ENCODE assay signal across 27 cellular contexts in the genomic region with DNA sequence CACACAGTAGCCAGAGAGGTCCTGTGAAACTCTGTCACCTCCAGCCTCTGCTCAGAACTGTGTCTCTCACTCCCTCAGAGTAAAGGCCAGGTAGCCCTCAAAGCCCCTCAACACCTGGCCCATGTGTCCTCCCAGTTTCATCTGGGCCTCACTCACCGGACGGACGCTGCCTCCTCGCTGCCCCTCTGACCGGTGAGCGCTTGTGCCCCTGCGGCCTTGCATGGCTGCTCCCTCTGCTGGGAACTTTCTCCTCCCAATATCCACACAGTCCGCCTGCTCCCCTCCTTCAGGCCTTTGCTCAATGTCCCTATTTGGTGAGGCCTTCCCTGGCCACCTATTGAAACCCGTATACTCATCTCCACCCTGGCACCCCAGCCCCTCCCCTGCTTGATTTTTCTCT. TPM values are rescaled to one million over a fixed set of nuclear protein-coding genes. Genes with fewer than 3 reads are reported as not detected.
"Had no signal": no experiment of that assay in that cellular context is flagged by ENCODE, and none has a peak within 500 bp of the region (broad histone marks: within the 10 kb centered on the region; RNA-seq: fewer than 3 reads in every experiment).

No MANE protein-coding gene starts in this region.

- H3K9ac ChIP-seq: SK-N-SH had no signal

- H3K4me1 ChIP-seq: ascending aorta had no signal

- H3K4me3 Mint-ChIP-seq: activated T-helper 1 cell treated with anti-CD3 and anti-CD28 coated beads, Interleukin-12 subunit alpha, Interleukin-12 subunit beta, Interleukin-2, Interleukin-4 antibody, amounts not matched to agents 30 ng/mL and 10 ng/mL and 1 ng/mL, durations not matched to agents 14 hours and 24 hours and 36 hours; dendritic cell treated with granulocyte-macrophage colony-stimulating factor and Interleukin-4, amounts not matched to agents 40 ng/mL and 50 ng/mL, for 4 days; stimulated activated naive B cell treated with anti-CD40 and anti-IgM and Interleukin-4, amounts not matched to agents 10 μg/mL and 1 μg/mL and 100 μg/mL, for 72 hours had no signal

- H3K9me3 Mint-ChIP-seq: activated CD4-positive, alpha-beta T cell treated with anti-CD3 and anti-CD28 coated beads, Interleukin-2, amount 10 ng/mL, durations not matched to agents 7 days and 5 days; activated naive CD4-positive, alpha-beta T cell treated with anti-CD3 and anti-CD28 coated beads, Interleukin-2, amount 50 U/mL, for 24 hours; activated T-helper 1 cell treated with anti-CD3 and anti-CD28 coated beads, Interleukin-12 subunit alpha, Interleukin-12 subunit beta, Interleukin-2, Interleukin-4 antibody, amounts not matched to agents 30 ng/mL and 10 ng/mL and 1 ng/mL, durations not matched to agents 14 hours and 24 hours and 36 hours; dendritic cell treated with granulocyte-macrophage colony-stimulating factor and Interleukin-4, amounts not matched to agents 40 ng/mL and 50 ng/mL, for 4 days; naive thymus-derived CD4-positive, alpha-beta T cell; stimulated activated naive B cell treated with anti-CD40 and anti-IgM and Interleukin-4, amounts not matched to agents 10 μg/mL and 1 μg/mL and 100 μg/mL, for 72 hours had no signal

- ATAC-seq: activated CD8-positive, alpha-beta T cell treated with anti-CD3 and anti-CD28 coated beads, Interleukin-2, amount 10 ng/mL, durations not matched to agents 7 days and 5 days; esophagus mucosa; naive thymus-derived CD4-positive, alpha-beta T cell; stimulated activated naive B cell treated with anti-CD40 and anti-IgM and Interleukin-4, amounts not matched to agents 10 μg/mL and 1 μg/mL and 100 μg/mL, for 72 hours had no signal

- FAIRE-seq: endothelial cell of umbilical vein, small intestine had no signal

- H3K27me3 Mint-ChIP-seq: activated CD4-positive, alpha-beta T cell treated with anti-CD3 and anti-CD28 coated beads, Interleukin-2, amount 10 ng/mL, durations not matched to agents 7 days and 5 days; activated naive CD4-positive, alpha-beta T cell treated with anti-CD3 and anti-CD28 coated beads, Interleukin-2, amount 50 U/mL, for 24 hours had no signal

- DNase-seq: activated CD4-positive, alpha-beta T cell treated with anti-CD3 and anti-CD28 coated beads, Interleukin-2, amount 10 ng/mL, durations not matched to agents 7 days and 5 days; activated CD4-positive, CD25-positive, alpha-beta regulatory T cell treated with anti-CD3 and anti-CD28 coated beads, Interleukin-2, amount 50 U/mL, for 72 hours; activated CD8-positive, alpha-beta T cell treated with anti-CD3 and anti-CD28 coated beads, Interleukin-2, amount 10 ng/mL, durations not matched to agents 7 days and 5 days; activated gamma-delta T cell treated with Interleukin-2 at 50 U/mL for 16 hours; adrenal gland; brain microvascular endothelial cell; effector CD8-positive, alpha-beta T cell; foreskin melanocyte; islet precursor cell; left cardiac atrium; mesenchymal stem cell; naive thymus-derived CD4-positive, alpha-beta T cell; SK-N-SH; small intestine; stimulated activated CD4-positive, alpha-beta T cell treated with anti-CD3 and anti-CD28 coated beads, Interleukin-2, amount 100 ng/mL, for 48 hours; stimulated activated CD8-positive, alpha-beta memory T cell treated with anti-CD3 and anti-CD28 coated beads, Interleukin-4, amount 100 ng/mL, for 48 hours; stimulated activated naive B cell treated with anti-CD40 and anti-IgM and Interleukin-4, amounts not matched to agents 10 μg/mL and 1 μg/mL and 100 μg/mL, for 72 hours; trophoblast cell had no signal

- H3K27me3 ChIP-seq: adrenal gland, ascending aorta, brain microvascular endothelial cell had no signal

- H3K36me3 Mint-ChIP-seq: activated naive CD4-positive, alpha-beta T cell treated with anti-CD3 and anti-CD28 coated beads, Interleukin-2, amount 50 U/mL, for 24 hours; stimulated activated naive B cell treated with anti-CD40 and anti-IgM and Interleukin-4, amounts not matched to agents 10 μg/mL and 1 μg/mL and 100 μg/mL, for 72 hours had no signal

- H3K4me2 ChIP-seq: SK-N-SH had no signal

- H3K9me3 ChIP-seq: adrenal gland, ascending aorta, SK-N-SH had no signal

- H3K36me3 ChIP-seq: adrenal gland, ascending aorta, brain microvascular endothelial cell had no signal

- H3K27ac Mint-ChIP-seq: activated CD4-positive, alpha-beta T cell treated with anti-CD3 and anti-CD28 coated beads, Interleukin-2, amount 10 ng/mL, durations not matched to agents 7 days and 5 days; activated CD8-positive, alpha-beta T cell treated with anti-CD3 and anti-CD28 coated beads, Interleukin-2, amount 10 ng/mL, durations not matched to agents 7 days and 5 days; activated naive CD4-positive, alpha-beta T cell treated with anti-CD3 and anti-CD28 coated beads, Interleukin-2, amount 50 U/mL, for 24 hours; activated T-helper 1 cell treated with anti-CD3 and anti-CD28 coated beads, Interleukin-12 subunit alpha, Interleukin-12 subunit beta, Interleukin-2, Interleukin-4 antibody, amounts not matched to agents 30 ng/mL and 10 ng/mL and 1 ng/mL, durations not matched to agents 14 hours and 24 hours and 36 hours; dendritic cell treated with granulocyte-macrophage colony-stimulating factor and Interleukin-4, amounts not matched to agents 40 ng/mL and 50 ng/mL, for 4 days; naive thymus-derived CD4-positive, alpha-beta T cell; stimulated activated naive B cell treated with anti-CD40 and anti-IgM and Interleukin-4, amounts not matched to agents 10 μg/mL and 1 μg/mL and 100 μg/mL, for 72 hours had no signal

- H3K27ac ChIP-seq: adrenal gland, ascending aorta, brain microvascular endothelial cell had no signal

RNA-seq across cellular contexts. Expression of a gene that starts 36.8 kb away (rescaled TPM):
- total RNA-seq: activated CD4-positive, alpha-beta T cell treated with anti-CD3 and anti-CD28 coated beads, Interleukin-2, amount 10 ng/mL, durations not matched to agents 7 days and 5 days; activated CD8-positive, alpha-beta T cell treated with anti-CD3 and anti-CD28 coated beads, Interleukin-2, amount 10 ng/mL, durations not matched to agents 7 days and 5 days; activated T-helper 1 cell treated with anti-CD3 and anti-CD28 coated beads, Interleukin-12 subunit alpha, Interleukin-12 subunit beta, Interleukin-2, Interleukin-4 antibody, amounts not matched to agents 30 ng/mL and 10 ng/mL and 1 ng/mL, durations not matched to agents 14 hours and 24 hours and 36 hours; adrenal gland; ascending aorta; endothelial cell of umbilical vein; esophagus mucosa; left cardiac atrium; naive thymus-derived CD4-positive, alpha-beta T cell; renal cortical epithelial cell; sciatic nerve; T-helper 2 cell treated with Interferon-gamma antibody and Interleukin-4, amounts not matched to agents 100 ng/mL and 5 ng/mL, for 36 hours had no signal
- polyA plus RNA-seq: endothelial cell of umbilical vein; naive thymus-derived CD4-positive, alpha-beta T cell; SK-N-SH had no signal
